Comparison of ENCODE assay signal across 1 cellular context in genomic region chr2:100321181-100321880, GRCh38.
TF ChIP-seq lines count a peak whose summit lies in the region.

No MANE protein-coding gene starts in this region.

TF ChIP-seq in K562, 482 proteins besides CTCF, POLR2A, EP300 and RAD21 (continued from another document):
- TF ChIP-seq MYBL2 (IDR thresholded peaks at IDR 0.05; ENCODE audit: low read depth) (no peak), MYBL2 (CRISPR knock-in tag; IDR thresholded peaks at IDR 0.05; ENCODE audit: borderline replicate concordance) (no peak), SNIP1 (IDR thresholded peaks at IDR 0.05; ENCODE audit: low read depth) (no peak), PCBP2 (IDR thresholded peaks at IDR 0.05; ENCODE audit: low read depth, low read length, poor library complexity, severe bottlenecking) (no peak), ZFX (CRISPR knock-in tag; IDR thresholded peaks at IDR 0.05) (peak; percentile 95), ZZZ3 (IDR thresholded peaks at IDR 0.05) (no peak), POLR2G (IDR thresholded peaks at IDR 0.05; ENCODE audit: low read depth, low read length) (peak; percentile 71), PHF8 (IDR thresholded peaks at IDR 0.05; ENCODE audit: borderline replicate concordance, low read length) (peak; percentile 54; the same call in 1 of the 2 replicates), ZNF551 (CRISPR knock-in tag; IDR thresholded peaks at IDR 0.05) (no peak), ZNF583 (CRISPR knock-in tag; IDR thresholded peaks at IDR 0.05) (no peak), NFYB (IDR thresholded peaks at IDR 0.05; ENCODE audit: extremely low read depth, insufficient read length) (no peak), JUN (IDR thresholded peaks at IDR 0.05; ENCODE audit: borderline replicate concordance, low read depth, low read length) (no peak), JUN (CRISPR knock-in tag; IDR thresholded peaks at IDR 0.05; ENCODE audit: borderline replicate concordance) (no peak), NR0B1 (IDR thresholded peaks at IDR 0.05; ENCODE audit: partially characterized antibody) (no peak), RBFOX2 (IDR thresholded peaks at IDR 0.05; ENCODE audit: low read depth, low read length) (peak; percentile 61), ZNF717 (CRISPR knock-in tag; IDR thresholded peaks at IDR 0.05) (no peak), TAF1 (IDR thresholded peaks at IDR 0.05; ENCODE audit: control insufficient read depth, extremely low read depth, insufficient read depth, low read length, severe bottlenecking) (peak; percentile 31), RBBP5 (IDR thresholded peaks at IDR 0.05; ENCODE audit: borderline replicate concordance, insufficient read depth, low read length, poor library complexity, severe bottlenecking) (peak; percentile 63), TBP (optimal IDR thresholded peaks at IDR 0.05; ENCODE audit: low read depth, low read length) (peak; percentile 14), CCNT2 (IDR thresholded peaks at IDR 0.05; ENCODE audit: borderline replicate concordance, extremely low read depth, insufficient read length, low read depth, low read length) (peak; percentile 4), LCOR (CRISPR knock-in tag; IDR thresholded peaks at IDR 0.05) (no peak), NRF1 (conservative IDR thresholded peaks at IDR 0.05 in 1 of 2, IDR thresholded peaks at IDR 0.05 in 1 of 2) (peak; percentile 77 to 83), ZNF175 (CRISPR knock-in tag; IDR thresholded peaks at IDR 0.05; ENCODE audit: low read depth) (no peak), COPS2 (conservative IDR thresholded peaks at IDR 0.05) (no peak), THRA (IDR thresholded peaks at IDR 0.05) (no peak), HCFC1 (IDR thresholded peaks at IDR 0.05; ENCODE audit: low read depth, low read length) (peak; percentile 27; the same call in 1 of the 2 replicates), RCOR1 (IDR thresholded peaks at IDR 0.05; ENCODE audit: borderline replicate concordance in 1 of 2, low read depth in 2 of 2, low read length in 2 of 2) (no peak), RB1 (IDR thresholded peaks at IDR 0.05; ENCODE audit: low read depth) (0 out of 2 replicates have a peak, but pooled peaks have one; percentile 21), KDM2B (CRISPR knock-in tag; IDR thresholded peaks at IDR 0.05) (peak; percentile 69; the same call in 1 of the 2 replicates), ZBED1 (IDR thresholded peaks at IDR 0.05) (no peak), CTCFL (IDR thresholded peaks at IDR 0.05; ENCODE audit: borderline replicate concordance, insufficient read depth, low read depth, low read length, poor library complexity, severe bottlenecking) (peak; percentile 2), E2F6 (IDR thresholded peaks at IDR 0.05; ENCODE audit: borderline replicate concordance in 1 of 2, extremely low read depth in 1 of 2, insufficient read depth in 1 of 2, insufficient read length in 1 of 2, low read depth in 1 of 2, low read length in 1 of 2, poor library complexity in 1 of 2, severe bottlenecking in 1 of 2) (peak; percentile 38 to 49)
